Comparison of ENCODE assay signal across 22 cellular contexts in genomic region chrX:48459483-48459882, GRCh38. TPM values are rescaled to one million over a fixed set of nuclear protein-coding genes. Genes with fewer than 3 reads are reported as not detected.
"Had no signal": no experiment of that assay in that cellular context is flagged by ENCODE, and none has a peak within 500 bp of the region (broad histone marks: within the 10 kb centered on the region; RNA-seq: fewer than 3 reads in every experiment).

No MANE protein-coding gene starts in this region.

- ATAC-seq: activated CD4-positive, CD25-positive, alpha-beta regulatory T cell treated with anti-CD3 and anti-CD28 coated beads, Interleukin-2, amount 50 U/mL, for 24 hours; Panc1; SK-N-SH treated with all-trans-retinoic acid at 6 μM for 48 hours had no signal

- H3K27me3 ChIP-seq: brain microvascular endothelial cell, cardiac muscle cell, SJSA1 had no signal

- H3K4me3 Mint-ChIP-seq: activated naive CD4-positive, alpha-beta T cell treated with anti-CD3 and anti-CD28 coated beads, Interleukin-2, amount 10 ng/mL, durations not matched to agents 7 days and 5 days; T-helper 1 cell treated with Interleukin-12 subunit alpha and Interleukin-12 subunit beta and Interleukin-4 antibody, amounts not matched to agents 30 μg/mL and 1 μg/mL, for 36 hours had no signal

- H3K27me3 Mint-ChIP-seq: activated naive CD4-positive, alpha-beta T cell treated with anti-CD3 and anti-CD28 coated beads, Interleukin-2, amount 10 ng/mL, durations not matched to agents 7 days and 5 days had no signal

- DNase-seq: activated CD4-positive, alpha-beta T cell treated with anti-CD3 and anti-CD28 coated beads for 4 hours; activated gamma-delta T cell; activated naive CD4-positive, alpha-beta T cell treated with anti-CD3 and anti-CD28 coated beads, Interleukin-2, amount 10 ng/mL, durations not matched to agents 7 days and 5 days; brain microvascular endothelial cell; KG1; NCI-H1092; NCI-H1417; NCI-H2029; NCI-H345; NCI-H510A; NCI-H526 treated with DMSO at 0.1 percent for 48 hours; RPMI8226 had no signal

- H3K4me3 ChIP-seq: cardiac muscle cell, SJSA1 had no signal

- H3K9me3 ChIP-seq: SJSA1 had no signal

- H3K9me3 Mint-ChIP-seq: activated naive CD4-positive, alpha-beta T cell treated with anti-CD3 and anti-CD28 coated beads, Interleukin-2, amount 10 ng/mL, durations not matched to agents 7 days and 5 days; T-helper 1 cell treated with Interleukin-12 subunit alpha and Interleukin-12 subunit beta and Interleukin-4 antibody, amounts not matched to agents 30 μg/mL and 1 μg/mL, for 36 hours had no signal

- H3K36me3 ChIP-seq: brain microvascular endothelial cell, cardiac muscle cell, SJSA1 had no signal

- H3K4me1 ChIP-seq: SJSA1 had no signal

- H3K27ac Mint-ChIP-seq: activated naive CD4-positive, alpha-beta T cell treated with anti-CD3 and anti-CD28 coated beads, Interleukin-2, amount 10 ng/mL, durations not matched to agents 7 days and 5 days; IgD-negative memory B cell; T-helper 1 cell treated with Interleukin-12 subunit alpha and Interleukin-12 subunit beta and Interleukin-4 antibody, amounts not matched to agents 30 μg/mL and 1 μg/mL, for 36 hours had no signal

- H3K27ac ChIP-seq: brain microvascular endothelial cell, cardiac muscle cell, SJSA1 had no signal

RNA-seq across cellular contexts. Expression of gene SLC38A5, which starts 10.6 kb away (rescaled TPM):
- total RNA-seq: cardiac muscle cell had no signal

RNA-seq across cellular contexts. Expression of gene SSX4B, which starts 47.7 kb away (rescaled TPM):
- total RNA-seq: cardiac muscle cell, MCF 10A, OCI-LY7, Right ventricle myocardium superior had no signal
